20 cellular contexts compared by ENCODE assay signal in genomic region chr2:10424916-10425505, GRCh38.
"Had no signal": no experiment of that assay in that cellular context is flagged by ENCODE, and none has a peak within 500 bp of the region (broad histone marks: within the 10 kb centered on the region; RNA-seq: fewer than 3 reads in every experiment).

No MANE protein-coding gene starts in this region.

- H3K9me3 Mint-ChIP-seq: dendritic cell treated with granulocyte-macrophage colony-stimulating factor and Interleukin-4, amounts not matched to agents 40 ng/mL and 50 ng/mL, for 4 days; effector memory CD8-positive, alpha-beta T cell; immature natural killer cell; naive thymus-derived CD8-positive, alpha-beta T cell had no signal

- H3K4me1 ChIP-seq: esophagus squamous epithelium, pancreas, upper lobe of left lung had no signal

- H3K27ac ChIP-seq: epithelial cell of prostate, esophagus squamous epithelium, gastroesophageal sphincter, pancreas, upper lobe of left lung had no signal

- H3K27ac Mint-ChIP-seq: dendritic cell treated with granulocyte-macrophage colony-stimulating factor and Interleukin-4, amounts not matched to agents 40 ng/mL and 50 ng/mL, for 4 days; effector memory CD8-positive, alpha-beta T cell; immature natural killer cell; progenitor cell of endocrine pancreas had no signal

- FAIRE-seq: colon, keratinocyte, pancreas, small intestine had no signal

- H3K27me3 Mint-ChIP-seq: dendritic cell treated with granulocyte-macrophage colony-stimulating factor and Interleukin-4, amounts not matched to agents 40 ng/mL and 50 ng/mL, for 4 days; effector memory CD8-positive, alpha-beta T cell; naive thymus-derived CD8-positive, alpha-beta T cell; progenitor cell of endocrine pancreas had no signal

- H3K27me3 ChIP-seq: esophagus squamous epithelium, gastroesophageal sphincter, pancreas, upper lobe of left lung had no signal

- H3K9me3 ChIP-seq: esophagus squamous epithelium, gastroesophageal sphincter, mucosa of descending colon, pancreas, upper lobe of left lung had no signal

- DNase-seq: cerebellar nuclear complex; effector memory CD8-positive, alpha-beta T cell; esophagus squamous epithelium; foreskin fibroblast; immature natural killer cell; mammary epithelial cell; small intestine; stimulated activated CD4-positive, alpha-beta T cell treated with anti-CD3 and anti-CD28 coated beads, Interleukin-2, amount 100 ng/mL, for 48 hours; stimulated activated naive CD4-positive, alpha-beta T cell treated with Interleukin-2 at 50 U/mL for 16 hours; upper lobe of left lung had no signal

- H3K4me3 ChIP-seq: esophagus squamous epithelium, gastroesophageal sphincter, mucosa of descending colon, pancreas, upper lobe of left lung had no signal

- ATAC-seq: effector memory CD8-positive, alpha-beta T cell; gastroesophageal sphincter; mucosa of descending colon; naive thymus-derived CD8-positive, alpha-beta T cell; pancreas; right cardiac atrium had no signal

- H3K4me3 Mint-ChIP-seq: dendritic cell treated with granulocyte-macrophage colony-stimulating factor and Interleukin-4, amounts not matched to agents 40 ng/mL and 50 ng/mL, for 4 days; effector memory CD8-positive, alpha-beta T cell; immature natural killer cell; naive thymus-derived CD8-positive, alpha-beta T cell had no signal
